Comparison of ENCODE assay signal across 9 cellular contexts in genomic region chr4:2868840-2869487, GRCh38. TPM values are rescaled to one million over a fixed set of nuclear protein-coding genes. Genes with fewer than 3 reads are reported as not detected.
A peak's percentile ranks its signal among the peaks of the same experiment; 100 is the strongest.
DNase-seq lines count a peak whose midpoint lies in the region; ATAC-seq, FAIRE-seq and TF ChIP-seq lines count a peak whose summit lies in the region.
"Had no signal": no experiment of that assay in that cellular context is flagged by ENCODE, and none has a peak within 500 bp of the region (broad histone marks: within the 10 kb centered on the region; RNA-seq: fewer than 3 reads in every experiment).

No MANE protein-coding gene starts in this region.

- H3K36me3 Mint-ChIP-seq in nephron progenitor cell (ENCODE audit: low read depth) = peaks cover 10% of the 10 kb centered on the region

- H3K27ac ChIP-seq in cardiac muscle cell (peak overlapping the region; percentile 68), esophagus muscularis mucosa (replicated peaks in 1 of 4) (peak overlapping the region; percentile 62 to 75 (median 72)), urinary bladder (ENCODE audit: low read depth) (peak overlapping the region; percentile 59)

- H3K27me3 ChIP-seq in cardiac muscle cell = no peaks in the 10 kb centered on the region
- no peaks in the 10 kb centered on the region for H3K27me3 ChIP-seq in esophagus muscularis mucosa

- H3K4me1 ChIP-seq in cardiac muscle cell (ENCODE audit: low read depth) (peaks cover 78% of the 10 kb centered on the region), esophagus muscularis mucosa (peaks cover 93 to 97% (median 96%) of the 10 kb centered on the region in 4 donors), urinary bladder (ENCODE audit: insufficient read depth) (peaks cover 2% of the 10 kb centered on the region)

- TF ChIP-seq POLR2A in esophagus muscularis mucosa (IDR thresholded peaks at IDR 0.05; ENCODE audit: low read depth) = no peak

- no peak for ATAC-seq in Right ventricle myocardium superior (ENCODE audit: poor library complexity)

- H3K9me3 ChIP-seq in cardiac muscle cell (ENCODE audit: low read depth) = no peaks in the 10 kb centered on the region
- no peaks in the 10 kb centered on the region for H3K9me3 ChIP-seq in esophagus muscularis mucosa

- peaks cover 68% of the 10 kb centered on the region for H3K4me1 Mint-ChIP-seq in nephron progenitor cell

- peak overlapping the region; percentile 86 for H3K27ac Mint-ChIP-seq in nephron progenitor cell

- no peaks in the 10 kb centered on the region for H3K9me3 Mint-ChIP-seq in nephron progenitor cell

- H3K4me3 ChIP-seq in cardiac muscle cell = no peak overlapping the region
- H3K4me3 ChIP-seq in esophagus muscularis mucosa = peak overlapping the region; percentile 34 to 46 (median 40)
- no peak overlapping the region for H3K4me3 ChIP-seq in urinary bladder (ENCODE audit: low read depth, low read length)

- H3K27me3 Mint-ChIP-seq in nephron progenitor cell (ENCODE audit: low read depth, poor library complexity) = no peaks in the 10 kb centered on the region

- TF ChIP-seq CTCF in cardiac muscle cell (IDR thresholded peaks at IDR 0.05; ENCODE audit: low read depth, low read length) (no peak), esophagus muscularis mucosa (IDR thresholded peaks at IDR 0.05) (no peak), nephron progenitor cell (IDR thresholded peaks at IDR 0.05) (no peak), D721Med (IDR thresholded peaks at IDR 0.05; ENCODE audit: insufficient read depth, missing control alignments) (no peak)

- DNase-seq in cardiac muscle cell (ENCODE audit: low read depth in 1 of 2, low spot score in 1 of 2) (no peak), Right ventricle myocardium superior (no peak), esophagus muscularis mucosa (ENCODE audit: extremely low spot score) (no peak), nephron progenitor cell (no peak), D721Med (ENCODE audit: insufficient read length, low spot score) (no peak), amygdala (lab: John Stamatoyannopoulos, UW) (no peak), GOT3 (lab: John Stamatoyannopoulos, UW) (no peak)
- DNase-seq: central memory CD4-positive, alpha-beta T cell had no signal

- TF ChIP-seq EP300 in esophagus muscularis mucosa (IDR thresholded peaks at IDR 0.05) = no peak

- 76% methylated on average over 14 of the region's 14 CpGs for WGBS in esophagus muscularis mucosa
- WGBS in urinary bladder = 67% methylated on average over 14 of the region's 14 CpGs

- intact Hi-C loops in Right ventricle myocardium superior (cut with DNase I) (no loop called here), esophagus muscularis mucosa (cut with DNase I) (no loop called here)

- H3K36me3 ChIP-seq in cardiac muscle cell (no peaks in the 10 kb centered on the region), esophagus muscularis mucosa (no peaks in the 10 kb centered on the region), urinary bladder (ENCODE audit: insufficient read depth) (no peaks in the 10 kb centered on the region)

- no peak for FAIRE-seq in D721Med (lab: Jason Lieb, UNC)

- no peak overlapping the region for H3K4me3 Mint-ChIP-seq in nephron progenitor cell

RNA-seq across cellular contexts. Expression of gene ADD1, which starts 25.3 kb away (rescaled TPM):
- 219 and 230 TPM in 2 replicates for total RNA-seq in cardiac muscle cell
- polyA plus RNA-seq in cardiac muscle cell = 274 and 297 TPM in 2 replicates
- 217 TPM for total RNA-seq in Right ventricle myocardium superior
- 100 to 1,000 TPM; 253 to 402 (median 311) TPM for total RNA-seq in esophagus muscularis mucosa
- 224 TPM for total RNA-seq in urinary bladder
- polyA plus RNA-seq in urinary bladder = 277 TPM

Comparison
In these comparisons a context has a peak if more than half of its experiments do, and no peak if none do; other contexts are left out.
1. H3K4me3 ChIP-seq: peak in esophagus muscularis mucosa (4 of 4); none in cardiac muscle cell (single experiment) and urinary bladder (single experiment).
2. Peak in every context shown above with its lines, with median percentiles within 50 percentile points of each other: H3K27ac ChIP-seq.